ENCODE assay signal across 8 cellular contexts in the genomic region with DNA sequence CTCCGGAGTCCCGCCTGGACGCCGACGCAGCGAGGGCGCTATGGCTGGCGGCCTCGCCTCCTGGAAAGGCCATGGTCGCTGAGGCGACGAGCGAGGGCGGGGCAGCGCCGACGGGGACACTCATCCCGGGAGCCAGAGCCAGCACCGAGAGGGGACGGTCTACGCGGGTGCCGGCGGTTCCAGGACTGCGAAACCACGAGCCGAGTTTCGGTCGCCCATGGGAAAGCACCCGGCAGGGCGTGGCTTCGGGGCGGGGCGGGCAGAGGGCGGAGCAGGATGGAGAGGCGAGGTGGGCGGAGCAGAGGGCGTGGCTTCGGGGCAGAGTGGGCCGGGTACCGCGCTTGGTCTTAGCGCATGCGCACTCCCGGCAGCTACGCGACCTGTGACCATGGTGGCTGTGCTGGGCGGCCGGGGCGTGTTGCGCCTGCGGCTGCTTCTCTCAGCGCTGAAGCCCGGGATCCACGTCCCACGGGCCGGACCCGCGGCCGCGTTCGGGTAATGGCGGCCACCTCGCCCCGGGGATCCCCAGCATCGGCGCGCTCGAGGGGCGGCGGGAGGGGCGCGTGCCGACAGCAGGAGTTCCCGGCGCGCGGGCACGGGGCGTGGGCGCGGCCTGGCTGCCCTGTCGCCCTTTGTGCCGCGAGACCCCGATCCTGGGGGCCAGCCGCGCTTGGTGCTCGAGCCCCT. TPM values are rescaled to one million over a fixed set of nuclear protein-coding genes. Genes with fewer than 3 reads are reported as not detected.
A peak's percentile ranks its signal among the peaks of the same experiment; 100 is the strongest.
DNase-seq lines count a peak whose midpoint lies in the region; ATAC-seq, FAIRE-seq and TF ChIP-seq lines count a peak whose summit lies in the region.

Gene BPHL (plus strand): TSS at position 359 of the 687 bp plus-strand sequence. CDS start 30 bp downstream, at position 389.

- peak; percentile 88 for FAIRE-seq in GM19239 (lab: Jason Lieb, UNC)

- peaks cover 2% of the 10 kb centered on the region for H3K4me1 ChIP-seq in BE2C

- DNase-seq in BE2C (peak; percentile 99), GM19239 (ENCODE audit: insufficient read length, low spot score) (peak; percentile 91), NCI-H510A treated with DMSO at 0.1 percent for 48 hours (lab: John Stamatoyannopoulos, UW) (peak; percentile 83), kidney tubule cell (ENCODE audit: low spot score) (peak; percentile 96)
- peak; percentile 100 for DNase-seq in activated CD4-positive, alpha-beta T cell treated with anti-CD3 and anti-CD28 coated beads for 4 hours
- peak; percentile 98 to 100 for DNase-seq in stimulated activated CD4-positive, alpha-beta T cell treated with anti-CD3 and anti-CD28 coated beads, Interleukin-1b, Interleukin-23, amount 100 ng/mL, for 1 hour (ENCODE audit: low read depth in 2 of 2)

- ATAC-seq in HG03442 (IDR thresholded peaks at IDR 0.05; ENCODE audit: unreplicated experiment): peak; percentile 83

- H3K27ac ChIP-seq in cingulate gyrus (ENCODE audit: low read depth, low read length): peak within 1 kb of the TSS; percentile 93

- no peaks in the 10 kb centered on the region for H3K9me3 ChIP-seq in BE2C

- H3K36me3 ChIP-seq in BE2C: no peaks in the 10 kb centered on the region

- no peaks in the 10 kb centered on the region for H3K27me3 ChIP-seq in BE2C

- peak within 1 kb of the TSS; percentile 69 for H3K4me3 ChIP-seq in BE2C (ENCODE audit: low read depth, low read length)

- no peak for TF ChIP-seq CTCF in BE2C (IDR thresholded peaks at IDR 0.05; ENCODE audit: low read depth, low read length)

RNA-seq across cellular contexts. Expression of gene BPHL, which starts in this region (rescaled TPM):
- 20.1 TPM for polyA plus RNA-seq in BE2C (2012; ENCODE audit: insufficient read depth, insufficient read length, low read depth)

Comparison
In these comparisons a context has a peak if more than half of its experiments do, and no peak if none do; other contexts are left out.
1. Peak in every context shown above with its lines: DNase-seq, ATAC-seq, H3K4me3 ChIP-seq and H3K27ac ChIP-seq.